ENCODE assay signal across 8 cellular contexts in the genomic region with DNA sequence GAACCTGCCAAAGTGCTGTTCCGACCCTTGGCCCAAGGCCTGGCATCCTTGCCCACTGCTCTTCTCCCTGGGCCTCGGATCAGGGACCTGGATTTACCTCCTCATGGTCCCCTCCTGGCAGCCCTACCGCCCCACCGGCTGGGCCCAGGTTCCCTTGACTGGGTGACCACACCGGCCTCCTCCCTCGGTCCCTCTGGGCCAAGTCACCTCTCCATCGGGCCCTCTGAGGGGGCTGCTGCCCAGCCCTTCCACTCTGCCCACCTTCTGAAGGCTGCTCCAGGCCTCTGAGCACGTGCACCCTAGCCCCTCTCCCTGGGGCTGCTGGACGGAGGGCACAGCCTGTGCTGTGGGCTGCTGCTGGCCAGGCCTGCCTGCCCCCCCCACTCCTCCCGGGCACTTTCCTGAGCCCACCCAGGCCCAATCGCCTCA. TPM values are rescaled to one million over a fixed set of nuclear protein-coding genes. Genes with fewer than 3 reads are reported as not detected.
DNase-seq lines count a peak whose midpoint lies in the region; ATAC-seq, FAIRE-seq and TF ChIP-seq lines count a peak whose summit lies in the region.

No MANE protein-coding gene starts in this region.

- H3K79me1 ChIP-seq in IMR-90 (ENCODE audit: low read depth in 1 of 2, low read length in 2 of 2) = no peaks in the 10 kb centered on the region; a peak in 1 of 4 replicates

- TF ChIP-seq POLR2A in IMR-90 (IDR thresholded peaks at IDR 0.05; ENCODE audit: low read depth, low read length) (no peak), H54 (IDR thresholded peaks at IDR 0.05; ENCODE audit: low read depth, low read length) (no peak)

- peak overlapping the region in 8 of 9 donors; percentile 76 to 93 (median 86) for H3K27ac Mint-ChIP-seq in naive thymus-derived CD4-positive, alpha-beta T cell

- H3K27me3 Mint-ChIP-seq in naive thymus-derived CD4-positive, alpha-beta T cell = peaks cover 0 to 3% (median 0%) of the 10 kb centered on the region in 5 donors

- no peak overlapping the region for H3K18ac ChIP-seq in IMR-90 (ENCODE audit: low read depth, low read length)

- peak overlapping the region; percentile 48 for H3K9ac ChIP-seq in IMR-90 (ENCODE audit: low read depth, low read length)

- H3K4me3 ChIP-seq in BE2C (ENCODE audit: low read depth, low read length) = peak overlapping the region; percentile 64
- peak overlapping the region; percentile 58 for H3K4me3 ChIP-seq in IMR-90 (ENCODE audit: insufficient read depth, low read depth, low read length)
- H3K4me3 ChIP-seq in choroid plexus epithelial cell (ENCODE audit: low read depth, low read length) = peak overlapping the region; percentile 81
- H3K4me3 ChIP-seq in naive thymus-derived CD4-positive, alpha-beta T cell (ENCODE audit: low read length) = peak overlapping the region; percentile 87

- H2BK5ac ChIP-seq in IMR-90 (ENCODE audit: low read depth, low read length, poor library complexity, severe bottlenecking) = no peak overlapping the region

- TF ChIP-seq CTCF in BE2C (IDR thresholded peaks at IDR 0.05; ENCODE audit: low read depth, low read length) (no peak), IMR-90 (conservative IDR thresholded peaks at IDR 0.05; ENCODE audit: low read depth, low read length) (no peak), choroid plexus epithelial cell (conservative IDR thresholded peaks at IDR 0.05; ENCODE audit: low read depth, low read length) (no peak)

- peak overlapping the region; percentile 13; the same call in 1 of the 2 replicates for H3K27ac ChIP-seq in IMR-90 (ENCODE audit: insufficient read depth, low read length)
- H3K27ac ChIP-seq in naive thymus-derived CD4-positive, alpha-beta T cell (ENCODE audit: low read depth, low read length) = peak overlapping the region; percentile 97

- TF ChIP-seq RAD21 in IMR-90 (IDR thresholded peaks at IDR 0.05; ENCODE audit: low read length) = no peak

- H3K4me1 ChIP-seq in BE2C (no peaks in the 10 kb centered on the region), IMR-90 (ENCODE audit: control insufficient read depth, insufficient read depth, low read length) (no peaks in the 10 kb centered on the region)
- peaks cover 9% of the 10 kb centered on the region in 2 donors for H3K4me1 ChIP-seq in naive thymus-derived CD4-positive, alpha-beta T cell (ENCODE audit: control insufficient read depth in 2 of 2, insufficient read depth in 2 of 2, low read length in 2 of 2)

- DNase-seq in BE2C = no peak
- DNase-seq in IMR-90 = no peak
- no peak for DNase-seq in choroid plexus epithelial cell (ENCODE audit: low read depth)
- DNase-seq in naive thymus-derived CD4-positive, alpha-beta T cell = peak in 1 of 9 donors; percentile 8
- DNase-seq in H54 (ENCODE audit: insufficient read length, low spot score) = no peak
- DNase-seq in NCI-H1105 (lab: John Stamatoyannopoulos, UW) = no peak
- DNase-seq in stimulated activated CD4-positive, alpha-beta T cell treated with anti-CD3 and anti-CD28 coated beads, Interleukin-2, amount 100 ng/mL, for 24 hours = no peak
- DNase-seq in putamen (ENCODE audit: low spot score) = no peak

- no peaks in the 10 kb centered on the region for H3K9me1 ChIP-seq in IMR-90 (ENCODE audit: insufficient read depth, low read length)

- no peak; the same call in 1 of the 2 replicates for ATAC-seq in IMR-90 (ENCODE audit: low read depth)
- no peak for ATAC-seq in naive thymus-derived CD4-positive, alpha-beta T cell

- H3K4me1 Mint-ChIP-seq in naive thymus-derived CD4-positive, alpha-beta T cell = peaks cover 7 to 20% (median 15%) of the 10 kb centered on the region in 7 donors

- no peak overlapping the region for H2BK15ac ChIP-seq in IMR-90 (ENCODE audit: low read depth, low read length)

- dilution Hi-C loops in IMR-90 (cut with HindIII; ENCODE audit: low sequenced_read_pairs, unreplicated experiment) = no loop called here

- peaks cover 0 to 1% (median 0%) of the 10 kb centered on the region in 5 donors for H3K36me3 Mint-ChIP-seq in naive thymus-derived CD4-positive, alpha-beta T cell

- H3K9me3 Mint-ChIP-seq in naive thymus-derived CD4-positive, alpha-beta T cell = peaks cover 0 to 12% (median 4%) of the 10 kb centered on the region in 11 donors

- H3K23ac ChIP-seq in IMR-90 (ENCODE audit: low read depth, low read length) = no peak overlapping the region

- CTCF ChIA-PET in IMR-90 (lab: Yijun Ruan, JAX) = no interaction called here
- CTCF ChIA-PET in naive thymus-derived CD4-positive, alpha-beta T cell (lab: Charles Lee) = no interaction called here

- 0 out of 4 replicates have a peak overlapping the region, but pooled peaks have one; percentile 25 to 84 for H4K8ac ChIP-seq in IMR-90 (ENCODE audit: low read depth in 2 of 2, low read length in 2 of 2)

- H4K20me1 ChIP-seq in IMR-90 (ENCODE audit: insufficient read depth, low read length) = no peaks in the 10 kb centered on the region

- H3K56ac ChIP-seq in IMR-90 (ENCODE audit: extremely low read depth, insufficient read depth, low read length) = no peak overlapping the region

- intact Hi-C loops in IMR-90 (cut with micrococcal nuclease) = loop anchor here (2.0 kb wide), 1 partner anchor 55 kb away; a partner anchor contains a TSS
- intact Hi-C loops in naive thymus-derived CD4-positive, alpha-beta T cell (cut with micrococcal nuclease) = loop anchor here (1.0 to 10.0 kb wide), 3 partner anchors 56 to 447 kb away; a partner anchor contains a TSS

- H4K91ac ChIP-seq in IMR-90 (ENCODE audit: insufficient read depth, low read depth, low read length) = no peak overlapping the region

- no peak overlapping the region for H4K5ac ChIP-seq in IMR-90 (ENCODE audit: low read depth, low read length)

- no peak overlapping the region; the same call in 1 of the 2 replicates for H2AK5ac ChIP-seq in IMR-90 (ENCODE audit: low read depth, low read length)

- H3K4me2 ChIP-seq in IMR-90 (ENCODE audit: low read depth, low read length) = peak overlapping the region; percentile 47

- no peak overlapping the region for H2BK20ac ChIP-seq in IMR-90 (ENCODE audit: low read depth, low read length)

- no peaks in the 10 kb centered on the region for H3K9me3 ChIP-seq in BE2C
- H3K9me3 ChIP-seq in IMR-90 (ENCODE audit: control insufficient read depth, insufficient read depth, low read length) = no peaks in the 10 kb centered on the region
- peaks cover 0 to 14% (median 0%) of the 10 kb centered on the region in 3 experiments for H3K9me3 ChIP-seq in naive thymus-derived CD4-positive, alpha-beta T cell (ENCODE audit: control insufficient read depth in 2 of 3, low read length in 3 of 3)

- H2BK120ac ChIP-seq in IMR-90 (ENCODE audit: low read depth, low read length) = no peak overlapping the region

- H3K4ac ChIP-seq in IMR-90 (ENCODE audit: low read depth, low read length) = no peak overlapping the region

- in situ Hi-C loops in IMR-90 (cut with MboI; ENCODE audit: low sequenced_read_pairs) = no loop called here

- H2AK9ac ChIP-seq in IMR-90 (replicated peaks; ENCODE audit: low read depth, low read length, poor library complexity) = peak overlapping the region; percentile 8

- H3K14ac ChIP-seq in IMR-90 (replicated peaks; ENCODE audit: low read depth, low read length) = no peak overlapping the region

- H3K4me3 Mint-ChIP-seq in naive thymus-derived CD4-positive, alpha-beta T cell = peak overlapping the region; percentile 85 to 96 (median 88)

- H3K36me3 ChIP-seq in BE2C (no peaks in the 10 kb centered on the region), IMR-90 (ENCODE audit: control insufficient read depth, insufficient read depth, low read length) (no peaks in the 10 kb centered on the region)
- no peaks in the 10 kb centered on the region for H3K36me3 ChIP-seq in naive thymus-derived CD4-positive, alpha-beta T cell (ENCODE audit: control insufficient read depth in 2 of 3, insufficient read depth in 3 of 3, low read length in 3 of 3)

- no TSS peak for BruUV-seq in IMR-90 (replicated peaks; lab: Mats Ljungman, UMichigan)

- H3K27me3 ChIP-seq in BE2C = no peaks in the 10 kb centered on the region
- H3K27me3 ChIP-seq in IMR-90 (ENCODE audit: control insufficient read depth, insufficient read depth, low read length) = no peaks in the 10 kb centered on the region
- no peaks in the 10 kb centered on the region for H3K27me3 ChIP-seq in naive thymus-derived CD4-positive, alpha-beta T cell (ENCODE audit: control insufficient read depth in 2 of 2, insufficient read depth in 2 of 2, low read length in 2 of 2)

- WGBS in IMR-90 (ENCODE audit: extremely low coverage in 2 of 2, insufficient read length in 1 of 2), 2 experiments = 43% methylated on average over 7 of the region's 11 CpGs; no CpG with 5 or more reads in 1 of the 2 experiments

- no peak for FAIRE-seq in H54 (lab: Jason Lieb, UNC)

- POLR2A ChIA-PET in IMR-90 (lab: Charles Lee; ENCODE audit: unreplicated experiment) = no interaction called here
- POLR2A ChIA-PET in naive thymus-derived CD4-positive, alpha-beta T cell (lab: Charles Lee) = interaction anchor here (1.1 to 4.1 kb wide), 3 partner anchors 56 to 93 kb away, joined by 3 to 29 read pairs (median 6); a partner anchor contains a TSS

- peak overlapping the region; percentile 89 for H2AFZ ChIP-seq in IMR-90 (replicated peaks; ENCODE audit: low read length, poor library complexity)

TF ChIP-seq in IMR-90, 13 proteins besides CTCF, POLR2A, EP300 and RAD21:
- TF ChIP-seq MAZ (IDR thresholded peaks at IDR 0.05; ENCODE audit: borderline replicate concordance, low read depth, low read length) (no peak), NFE2L2 (IDR thresholded peaks at IDR 0.05; ENCODE audit: low read depth, low read length) (no peak), MAFK (IDR thresholded peaks at IDR 0.05; ENCODE audit: low read depth, low read length) (no peak), CEBPB (IDR thresholded peaks at IDR 0.05; ENCODE audit: low read depth, low read length) (no peak), RCOR1 (IDR thresholded peaks at IDR 0.05; ENCODE audit: insufficient replicate concordance, low read length) (no peak), CHD1 (IDR thresholded peaks at IDR 0.05; ENCODE audit: low read depth, low read length) (no peak)

RNA-seq across cellular contexts. Expression of a gene that starts 9.3 kb away (rescaled TPM):
- polyA plus RNA-seq in BE2C (2012; ENCODE audit: insufficient read depth, insufficient read length, low read depth) = 32.7 TPM
- under 0.01 TPM in 2 replicates for total RNA-seq in IMR-90 (2012; rRNA removed)
- 0.12 and 0.20 TPM in 2 replicates for polyA plus RNA-seq in IMR-90 (2012; rRNA removed)
- polyA plus RNA-seq in IMR-90 (2012; cell fraction: cytosol; rRNA removed) = 0.11 TPM in 1 of 2 replicates, not detected in the other
- polyA plus RNA-seq in IMR-90 (2012; cell fraction: nucleus; rRNA removed; ENCODE audit: low replicate concordance) = 0.47 and 0.96 TPM in 2 replicates
- total RNA-seq in naive thymus-derived CD4-positive, alpha-beta T cell = 1 to 10 TPM; 2.0 to 3.7 (median 2.5) TPM
- polyA plus RNA-seq in naive thymus-derived CD4-positive, alpha-beta T cell = 10 to 100 TPM; 12.5 to 20.5 TPM

RNA-seq across cellular contexts. Expression of a gene that starts 55.6 kb away (rescaled TPM):
- 128 TPM for polyA plus RNA-seq in BE2C (2012; ENCODE audit: insufficient read depth, insufficient read length, low read depth)
- 8.1 and 10.9 TPM in 2 replicates for total RNA-seq in IMR-90 (2012; rRNA removed)
- polyA plus RNA-seq in IMR-90 (2012; rRNA removed) = 22.3 and 23.0 TPM in 2 replicates
- 23.1 and 35.9 TPM in 2 replicates for polyA plus RNA-seq in IMR-90 (2012; cell fraction: cytosol; rRNA removed)
- polyA plus RNA-seq in IMR-90 (2012; cell fraction: nucleus; rRNA removed; ENCODE audit: low replicate concordance) = 23.6 and 41.8 TPM in 2 replicates
- total RNA-seq in naive thymus-derived CD4-positive, alpha-beta T cell = 10 to 100 TPM; 12.3 to 37.0 (median 26.7) TPM
- polyA plus RNA-seq in naive thymus-derived CD4-positive, alpha-beta T cell = 10 to 100 TPM; 15.7 to 26.5 TPM
